ENCODE assay signal across 1 cellular context in the genomic region with DNA sequence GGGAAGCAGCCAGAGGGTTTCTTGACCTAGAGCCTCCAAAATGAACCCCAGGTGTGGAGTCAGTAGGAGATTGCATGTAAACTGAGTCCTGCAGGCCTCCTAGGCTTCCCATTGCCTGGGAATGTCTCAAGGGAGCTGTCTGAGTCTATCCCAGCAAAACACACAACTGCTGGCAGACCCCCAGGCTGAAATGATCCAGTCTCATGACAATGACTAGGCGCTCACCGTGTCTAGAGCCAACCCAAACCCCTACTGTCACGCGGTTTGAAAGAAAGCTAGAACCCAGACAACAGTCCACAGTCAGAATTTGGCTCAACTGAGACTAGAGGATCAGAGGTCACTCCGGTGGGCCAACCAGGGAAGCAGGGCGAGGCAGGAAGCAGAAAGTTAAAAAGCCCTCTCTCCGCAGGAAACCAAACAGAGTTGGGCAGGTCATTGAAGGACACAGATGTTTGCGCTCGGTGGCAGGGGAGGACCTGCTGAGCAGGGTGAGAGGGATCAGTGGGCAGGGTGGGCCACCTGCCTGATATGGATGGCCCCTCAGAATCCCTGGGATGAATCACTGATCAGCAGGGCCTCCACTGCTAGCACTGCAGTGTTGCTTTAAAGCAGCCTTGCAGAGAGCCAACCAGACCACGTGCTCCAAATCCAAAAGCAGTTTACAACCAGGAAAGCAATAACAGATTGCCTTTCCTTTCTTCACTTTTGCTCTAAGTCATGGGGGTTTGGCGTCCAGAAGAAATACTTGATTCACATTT.
A peak's percentile ranks its signal among the peaks of the same experiment; 100 is the strongest.
TF ChIP-seq lines count a peak whose summit lies in the region.

No MANE protein-coding gene starts in this region.

TF ChIP-seq in HepG2, 621 proteins besides CTCF, POLR2A, EP300 and RAD21 (continued from another document and continues in another):
- TF ChIP-seq, protein P1, sequence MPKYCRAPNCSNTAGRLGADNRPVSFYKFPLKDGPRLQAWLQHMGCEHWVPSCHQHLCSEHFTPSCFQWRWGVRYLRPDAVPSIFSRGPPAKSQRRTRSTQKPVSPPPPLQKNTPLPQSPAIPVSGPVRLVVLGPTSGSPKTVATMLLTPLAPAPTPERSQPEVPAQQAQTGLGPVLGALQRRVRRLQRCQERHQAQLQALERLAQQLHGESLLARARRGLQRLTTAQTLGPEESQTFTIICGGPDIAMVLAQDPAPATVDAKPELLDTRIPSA (CRISPR knock-in tag; IDR thresholded peaks at IDR 0.05; ENCODE audit: borderline replicate concordance) = no peak
- TF ChIP-seq MAZ (IDR thresholded peaks at IDR 0.05; ENCODE audit: borderline replicate concordance, low read depth, low read length) (no peak; the same call in 1 of the 2 replicates), MAZ (CRISPR knock-in tag; IDR thresholded peaks at IDR 0.05; ENCODE audit: low read depth) (no peak), FOSL1 (CRISPR knock-in tag; IDR thresholded peaks at IDR 0.05; ENCODE audit: borderline replicate concordance) (no peak), ZNF782 (CRISPR knock-in tag; IDR thresholded peaks at IDR 0.05; ENCODE audit: borderline replicate concordance) (peak; percentile 54; the same call in 1 of the 2 replicates), ZNF124 (CRISPR knock-in tag; IDR thresholded peaks at IDR 0.05) (no peak), ZNF337 (CRISPR knock-in tag; IDR thresholded peaks at IDR 0.05; ENCODE audit: borderline replicate concordance, low read depth) (no peak), STAG1 (CRISPR knock-in tag; IDR thresholded peaks at IDR 0.05) (peak; percentile 17; the same call in 1 of the 2 replicates), KLF9 (CRISPR knock-in tag; IDR thresholded peaks at IDR 0.05; ENCODE audit: low read depth) (no peak), ZFP62 (CRISPR knock-in tag; IDR thresholded peaks at IDR 0.05) (no peak), HNRNPL (IDR thresholded peaks at IDR 0.05; ENCODE audit: low read depth, low read length) (peak; percentile 86), TARDBP (CRISPR knock-in tag; IDR thresholded peaks at IDR 0.05) (peak; percentile 90; the same call in 1 of the 2 replicates), EEA1 (CRISPR knock-in tag; IDR thresholded peaks at IDR 0.05; ENCODE audit: borderline replicate concordance) (no peak), RARA (CRISPR knock-in tag; IDR thresholded peaks at IDR 0.05) (peak; percentile 88), ARNTL (CRISPR knock-in tag; IDR thresholded peaks at IDR 0.05) (peak; percentile 86; the same call in 1 of the 2 replicates), GZF1 (CRISPR knock-in tag; IDR thresholded peaks at IDR 0.05) (no peak; the same call in 1 of the 2 replicates), CBX1 (IDR thresholded peaks at IDR 0.05; ENCODE audit: low read depth) (no peak), AKNA (CRISPR knock-in tag; IDR thresholded peaks at IDR 0.05; ENCODE audit: borderline replicate concordance) (no peak), GABPB1 (CRISPR knock-in tag; IDR thresholded peaks at IDR 0.05) (peak; percentile 65; the same call in 1 of the 2 replicates), FLYWCH1 (CRISPR knock-in tag; IDR thresholded peaks at IDR 0.05) (no peak), ZFX (CRISPR knock-in tag; IDR thresholded peaks at IDR 0.05; ENCODE audit: low read depth) (peak; percentile 73), TSC22D2 (CRISPR knock-in tag; IDR thresholded peaks at IDR 0.05; ENCODE audit: borderline replicate concordance) (no peak), PPARG (CRISPR knock-in tag; conservative IDR thresholded peaks at IDR 0.05) (peak; percentile 88), ZNF20 (CRISPR knock-in tag; IDR thresholded peaks at IDR 0.05) (no peak), ZSCAN29 (CRISPR knock-in tag; conservative IDR thresholded peaks at IDR 0.05) (peak; percentile 63; the same call in 1 of the 2 replicates), CBFB (CRISPR knock-in tag; IDR thresholded peaks at IDR 0.05) (no peak), ZBTB43 (CRISPR knock-in tag; conservative IDR thresholded peaks at IDR 0.05) (peak; percentile 79), ZFP41 (CRISPR knock-in tag; IDR thresholded peaks at IDR 0.05; ENCODE audit: borderline replicate concordance) (no peak), USF2 (IDR thresholded peaks at IDR 0.05; ENCODE audit: low read depth, low read length) (no peak; the same call in 1 of the 2 replicates), USF2 (CRISPR knock-in tag; IDR thresholded peaks at IDR 0.05; ENCODE audit: borderline replicate concordance) (peak; percentile 22; the same call in 1 of the 2 replicates), ZNF549 (CRISPR knock-in tag; IDR thresholded peaks at IDR 0.05) (no peak), SIX1 (CRISPR knock-in tag; IDR thresholded peaks at IDR 0.05; ENCODE audit: borderline replicate concordance) (no peak), DR1 (CRISPR knock-in tag; IDR thresholded peaks at IDR 0.05) (no peak), ZSCAN12 (CRISPR knock-in tag; IDR thresholded peaks at IDR 0.05) (no peak), ZBTB2 (CRISPR knock-in tag; IDR thresholded peaks at IDR 0.05; ENCODE audit: low read depth) (no peak), MTF2 (CRISPR knock-in tag; IDR thresholded peaks at IDR 0.05; ENCODE audit: borderline replicate concordance) (no peak), NFRKB (IDR thresholded peaks at IDR 0.05) (no peak), ZSCAN25 (CRISPR knock-in tag; IDR thresholded peaks at IDR 0.05) (peak; percentile 75; the same call in 1 of the 2 replicates), PCBP1 (IDR thresholded peaks at IDR 0.05; ENCODE audit: borderline replicate concordance, low read depth, low read length) (no peak), ATF7-NPFF (CRISPR knock-in tag; IDR thresholded peaks at IDR 0.05; ENCODE audit: low read depth) (0 out of 2 replicates have a peak, but pooled peaks have one; percentile 24), HNF4G (IDR thresholded peaks at IDR 0.05; ENCODE audit: borderline replicate concordance, low read depth, low read length) (peak; percentile 84), HNF4G (CRISPR knock-in tag; IDR thresholded peaks at IDR 0.05; ENCODE audit: borderline replicate concordance, low read depth) (peak; percentile 86; the same call in 1 of the 2 replicates), ISL2 (CRISPR knock-in tag; IDR thresholded peaks at IDR 0.05) (peak; percentile 86)
- TF ChIP-seq, protein P2, sequence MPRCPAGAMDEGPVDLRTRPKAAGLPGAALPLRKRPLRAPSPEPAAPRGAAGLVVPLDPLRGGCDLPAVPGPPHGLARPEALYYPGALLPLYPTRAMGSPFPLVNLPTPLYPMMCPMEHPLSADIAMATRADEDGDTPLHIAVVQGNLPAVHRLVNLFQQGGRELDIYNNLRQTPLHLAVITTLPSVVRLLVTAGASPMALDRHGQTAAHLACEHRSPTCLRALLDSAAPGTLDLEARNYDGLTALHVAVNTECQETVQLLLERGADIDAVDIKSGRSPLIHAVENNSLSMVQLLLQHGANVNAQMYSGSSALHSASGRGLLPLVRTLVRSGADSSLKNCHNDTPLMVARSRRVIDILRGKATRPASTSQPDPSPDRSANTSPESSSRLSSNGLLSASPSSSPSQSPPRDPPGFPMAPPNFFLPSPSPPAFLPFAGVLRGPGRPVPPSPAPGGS (CRISPR knock-in tag; IDR thresholded peaks at IDR 0.05) = no peak
- TF ChIP-seq, protein P3, sequence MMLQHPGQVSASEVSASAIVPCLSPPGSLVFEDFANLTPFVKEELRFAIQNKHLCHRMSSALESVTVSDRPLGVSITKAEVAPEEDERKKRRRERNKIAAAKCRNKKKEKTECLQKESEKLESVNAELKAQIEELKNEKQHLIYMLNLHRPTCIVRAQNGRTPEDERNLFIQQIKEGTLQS (CRISPR knock-in tag; IDR thresholded peaks at IDR 0.05) = peak; percentile 47; the same call in 1 of the 2 replicates
- TF ChIP-seq, protein P4, sequence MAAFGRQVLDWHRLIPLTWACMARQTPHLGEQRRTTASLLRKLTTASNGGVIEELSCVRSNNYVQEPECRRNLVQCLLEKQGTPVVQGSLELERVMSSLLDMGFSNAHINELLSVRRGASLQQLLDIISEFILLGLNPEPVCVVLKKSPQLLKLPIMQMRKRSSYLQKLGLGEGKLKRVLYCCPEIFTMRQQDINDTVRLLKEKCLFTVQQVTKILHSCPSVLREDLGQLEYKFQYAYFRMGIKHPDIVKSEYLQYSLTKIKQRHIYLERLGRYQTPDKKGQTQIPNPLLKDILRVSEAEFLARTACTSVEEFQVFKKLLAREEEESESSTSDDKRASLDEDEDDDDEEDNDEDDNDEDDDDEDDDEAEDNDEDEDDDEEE (CRISPR knock-in tag; IDR thresholded peaks at IDR 0.05) = 0 out of 2 replicates have a peak, but pooled peaks have one; percentile 41
- TF ChIP-seq, protein P5, sequence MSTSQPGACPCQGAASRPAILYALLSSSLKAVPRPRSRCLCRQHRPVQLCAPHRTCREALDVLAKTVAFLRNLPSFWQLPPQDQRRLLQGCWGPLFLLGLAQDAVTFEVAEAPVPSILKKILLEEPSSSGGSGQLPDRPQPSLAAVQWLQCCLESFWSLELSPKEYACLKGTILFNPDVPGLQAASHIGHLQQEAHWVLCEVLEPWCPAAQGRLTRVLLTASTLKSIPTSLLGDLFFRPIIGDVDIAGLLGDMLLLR (CRISPR knock-in tag; IDR thresholded peaks at IDR 0.05) = no peak
